38 cellular contexts compared by ENCODE assay signal in the genomic region with DNA sequence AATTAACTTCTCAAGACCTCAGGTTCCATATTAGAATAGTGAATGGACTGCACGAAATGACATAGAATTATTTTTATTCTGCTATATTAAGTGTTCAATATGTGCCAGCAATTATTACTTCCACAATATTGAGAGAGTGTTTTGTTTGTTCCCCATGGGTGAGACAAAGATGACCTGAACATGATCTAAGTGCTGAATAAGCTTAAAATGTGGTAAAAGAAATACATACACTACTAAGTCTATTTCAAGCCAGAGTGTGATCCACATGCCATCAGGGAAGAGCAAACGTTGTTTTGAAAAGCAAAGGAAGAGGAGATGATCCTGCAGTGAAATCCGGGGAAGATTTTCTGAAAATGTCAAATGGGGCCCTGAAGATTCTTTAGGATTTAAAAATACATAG. TPM values are rescaled to one million over a fixed set of nuclear protein-coding genes. Genes with fewer than 3 reads are reported as not detected.
"Had no signal": no experiment of that assay in that cellular context is flagged by ENCODE, and none has a peak within 500 bp of the region (broad histone marks: within the 10 kb centered on the region; RNA-seq: fewer than 3 reads in every experiment).

No MANE protein-coding gene starts in this region.

- H3K27me3 Mint-ChIP-seq: activated CD4-positive, alpha-beta memory T cell treated with anti-CD3 and anti-CD28 coated beads, Interleukin-2, amount 10 ng/mL, durations not matched to agents 7 days and 5 days; activated CD4-positive, alpha-beta T cell treated with anti-CD3 and anti-CD28 coated beads for 36 hours; activated CD4-positive, alpha-beta T cell treated with anti-CD3 and anti-CD28 coated beads, Interleukin-2, amount 10 ng/mL, durations not matched to agents 7 days and 5 days; activated CD8-positive, alpha-beta memory T cell treated with anti-CD3 and anti-CD28 coated beads, Interleukin-2, amount 10 ng/mL, durations not matched to agents 7 days and 5 days; activated naive CD4-positive, alpha-beta T cell treated with anti-CD3 and anti-CD28 coated beads, Interleukin-2, amount 10 ng/mL, durations not matched to agents 7 days and 5 days; activated naive CD4-positive, alpha-beta T cell treated with anti-CD3 and anti-CD28 coated beads, Interleukin-2, amount 50 U/mL, for 24 hours; activated naive CD8-positive, alpha-beta T cell; activated T-cell treated with anti-CD3 and anti-CD28 coated beads, Interleukin-2, amount 50 U/mL, for 24 hours; brain; central memory CD8-positive, alpha-beta T cell had no signal

- ATAC-seq: activated CD4-positive, alpha-beta T cell treated with anti-CD3 and anti-CD28 coated beads for 36 hours; activated CD4-positive, CD25-positive, alpha-beta regulatory T cell treated with anti-CD3 and anti-CD28 coated beads, Interleukin-2, amount 50 U/mL, for 24 hours; activated CD8-positive, alpha-beta memory T cell treated with anti-CD3 and anti-CD28 coated beads, Interleukin-2, amount 10 ng/mL, durations not matched to agents 7 days and 5 days; activated CD8-positive, alpha-beta T cell treated with anti-CD3 and anti-CD28 coated beads, Interleukin-2, amount 10 ng/mL, durations not matched to agents 7 days and 5 days; WTC11 had no signal

- H3K9me3 Mint-ChIP-seq: activated naive CD4-positive, alpha-beta T cell treated with anti-CD3 and anti-CD28 coated beads, Interleukin-2, amount 50 U/mL, for 24 hours; brain; central memory CD8-positive, alpha-beta T cell had no signal

- H3K9me3 ChIP-seq: ascending aorta had no signal

- DNase-seq: activated CD4-positive, alpha-beta memory T cell treated with anti-CD3 and anti-CD28 coated beads, Interleukin-2, amount 10 ng/mL, durations not matched to agents 7 days and 5 days; activated CD4-positive, alpha-beta T cell treated with anti-CD3 and anti-CD28 coated beads for 1 hour; activated CD4-positive, alpha-beta T cell treated with anti-CD3 and anti-CD28 coated beads for 36 hours; activated CD4-positive, alpha-beta T cell treated with anti-CD3 and anti-CD28 coated beads for 48 hours; activated CD4-positive, alpha-beta T cell treated with anti-CD3 and anti-CD28 coated beads, Interleukin-2, amount 10 ng/mL, durations not matched to agents 7 days and 5 days; activated CD4-positive, alpha-beta T cell treated with anti-CD3 and anti-CD28 coated beads, Interleukin-2, amount 50 U/mL, for 48 hours; activated CD4-positive, CD25-positive, alpha-beta regulatory T cell; activated CD8-positive, alpha-beta memory T cell treated with anti-CD3 and anti-CD28 coated beads for 24 hours; activated CD8-positive, alpha-beta memory T cell treated with anti-CD3 and anti-CD28 coated beads, Interleukin-2, amount 10 ng/mL, durations not matched to agents 7 days and 5 days; activated CD8-positive, alpha-beta memory T cell treated with anti-CD3 and anti-CD28 coated beads, Interleukin-2, amount 50 U/mL, for 48 hours; activated CD8-positive, alpha-beta T cell treated with anti-CD3 and anti-CD28 coated beads, Interleukin-2, amount 10 ng/mL, durations not matched to agents 7 days and 5 days; activated effector memory CD4-positive, alpha-beta T cell treated with Interleukin-2 at 50 U/mL for 16 hours; activated gamma-delta T cell; activated naive CD4-positive, alpha-beta T cell treated with anti-CD3 and anti-CD28 coated beads, Interleukin-2, amount 10 ng/mL, durations not matched to agents 7 days and 5 days; activated naive CD4-positive, alpha-beta T cell treated with Interleukin-2 at 50 U/mL for 16 hours; activated T-cell treated with anti-CD3 and anti-CD28 coated beads, Interleukin-2, amount 50 U/mL, for 24 hours; activated T-cell treated with anti-CD3 and anti-CD28 coated beads, Interleukin-2, amount 50 U/mL, for 48 hours; amygdala; anterior cingulate cortex; caudate nucleus; cerebellar nuclear complex; T-helper 1 cell; T-helper 2 cell; T-helper 9 cell had no signal

- H3K4me1 ChIP-seq: ascending aorta had no signal

- H3K4me3 Mint-ChIP-seq: activated CD4-positive, alpha-beta memory T cell treated with anti-CD3 and anti-CD28 coated beads, Interleukin-2, amount 10 ng/mL, durations not matched to agents 7 days and 5 days; activated CD4-positive, alpha-beta T cell treated with anti-CD3 and anti-CD28 coated beads for 36 hours; activated CD4-positive, alpha-beta T cell treated with anti-CD3 and anti-CD28 coated beads, Interleukin-2, amount 10 ng/mL, durations not matched to agents 7 days and 5 days; activated CD8-positive, alpha-beta memory T cell treated with anti-CD3 and anti-CD28 coated beads, Interleukin-2, amount 10 ng/mL, durations not matched to agents 7 days and 5 days; activated CD8-positive, alpha-beta T cell treated with anti-CD3 and anti-CD28 coated beads, Interleukin-2, amount 10 ng/mL, durations not matched to agents 7 days and 5 days; activated naive CD4-positive, alpha-beta T cell treated with anti-CD3 and anti-CD28 coated beads, Interleukin-2, amount 10 ng/mL, durations not matched to agents 7 days and 5 days; activated naive CD4-positive, alpha-beta T cell treated with anti-CD3 and anti-CD28 coated beads, Interleukin-2, amount 50 U/mL, for 24 hours; activated naive CD8-positive, alpha-beta T cell; activated T-cell treated with anti-CD3 and anti-CD28 coated beads, Interleukin-2, amount 50 U/mL, for 24 hours; brain; central memory CD8-positive, alpha-beta T cell; T-helper 1 cell treated with Interleukin-12 subunit alpha and Interleukin-12 subunit beta and Interleukin-4 antibody, amounts not matched to agents 30 μg/mL and 1 μg/mL, for 36 hours; T-helper 2 cell treated with Interferon-gamma antibody and Interleukin-4, amounts not matched to agents 5 μg/mL and 100 μg/mL, for 36 hours; WTC11 had no signal

- FAIRE-seq: bronchial epithelial cell, TTC549 had no signal

- H3K4me1 Mint-ChIP-seq: activated CD4-positive, alpha-beta T cell treated with anti-CD3 and anti-CD28 coated beads, Interleukin-2, amount 10 ng/mL, durations not matched to agents 7 days and 5 days; activated naive CD4-positive, alpha-beta T cell treated with anti-CD3 and anti-CD28 coated beads, Interleukin-2, amount 10 ng/mL, durations not matched to agents 7 days and 5 days; brain; central memory CD8-positive, alpha-beta T cell; WTC11 had no signal

- H3K27ac Mint-ChIP-seq: activated CD4-positive, alpha-beta memory T cell treated with anti-CD3 and anti-CD28 coated beads, Interleukin-2, amount 10 ng/mL, durations not matched to agents 7 days and 5 days; activated CD4-positive, alpha-beta T cell treated with anti-CD3 and anti-CD28 coated beads for 36 hours; activated CD4-positive, alpha-beta T cell treated with anti-CD3 and anti-CD28 coated beads, Interleukin-2, amount 10 ng/mL, durations not matched to agents 7 days and 5 days; activated CD8-positive, alpha-beta memory T cell treated with anti-CD3 and anti-CD28 coated beads, Interleukin-2, amount 10 ng/mL, durations not matched to agents 7 days and 5 days; activated CD8-positive, alpha-beta T cell treated with anti-CD3 and anti-CD28 coated beads, Interleukin-2, amount 10 ng/mL, durations not matched to agents 7 days and 5 days; activated naive CD4-positive, alpha-beta T cell treated with anti-CD3 and anti-CD28 coated beads, Interleukin-2, amount 10 ng/mL, durations not matched to agents 7 days and 5 days; activated naive CD4-positive, alpha-beta T cell treated with anti-CD3 and anti-CD28 coated beads, Interleukin-2, amount 50 U/mL, for 24 hours; activated naive CD8-positive, alpha-beta T cell; activated T-cell treated with anti-CD3 and anti-CD28 coated beads, Interleukin-2, amount 50 U/mL, for 24 hours; activated T-helper 2 cell treated with anti-CD3 and anti-CD28 coated beads, Interferon-gamma antibody, Interleukin-2, Interleukin-4, amounts not matched to agents 10 μg/mL and 5 μg/mL and 100 μg/mL, durations not matched to agents 14 hours and 24 hours and 36 hours; brain; T-helper 1 cell treated with Interleukin-12 subunit alpha and Interleukin-12 subunit beta and Interleukin-4 antibody, amounts not matched to agents 30 μg/mL and 1 μg/mL, for 36 hours; T-helper 2 cell treated with Interferon-gamma antibody and Interleukin-4, amounts not matched to agents 5 μg/mL and 100 μg/mL, for 36 hours; WTC11 had no signal

- H3K4me3 ChIP-seq: ascending aorta, cardiac muscle cell had no signal

- H3K36me3 Mint-ChIP-seq: activated naive CD4-positive, alpha-beta T cell treated with anti-CD3 and anti-CD28 coated beads, Interleukin-2, amount 10 ng/mL, durations not matched to agents 7 days and 5 days; activated naive CD8-positive, alpha-beta T cell; brain; WTC11 had no signal

- H3K36me3 ChIP-seq: ascending aorta, cardiac muscle cell had no signal

- H3K27ac ChIP-seq: ascending aorta, cardiac muscle cell, VCaP had no signal

- H3K27me3 ChIP-seq: ascending aorta had no signal

RNA-seq across cellular contexts. Expression of a gene that starts 59.8 kb away (rescaled TPM):
- polyA plus RNA-seq: cardiac muscle cell had no signal
